In genomic region chr10:91349381-91349780, GRCh38 we compare ENCODE assay signal across 1 cellular context.
TF ChIP-seq lines count a peak whose summit lies in the region.

No MANE protein-coding gene starts in this region.

TF ChIP-seq in SK-N-SH treated with all-trans-retinoic acid at 6 μM for 48 hours, 23 proteins besides CTCF, POLR2A, EP300 and RAD21 (continued from another document):
- TF ChIP-seq, protein P1, sequence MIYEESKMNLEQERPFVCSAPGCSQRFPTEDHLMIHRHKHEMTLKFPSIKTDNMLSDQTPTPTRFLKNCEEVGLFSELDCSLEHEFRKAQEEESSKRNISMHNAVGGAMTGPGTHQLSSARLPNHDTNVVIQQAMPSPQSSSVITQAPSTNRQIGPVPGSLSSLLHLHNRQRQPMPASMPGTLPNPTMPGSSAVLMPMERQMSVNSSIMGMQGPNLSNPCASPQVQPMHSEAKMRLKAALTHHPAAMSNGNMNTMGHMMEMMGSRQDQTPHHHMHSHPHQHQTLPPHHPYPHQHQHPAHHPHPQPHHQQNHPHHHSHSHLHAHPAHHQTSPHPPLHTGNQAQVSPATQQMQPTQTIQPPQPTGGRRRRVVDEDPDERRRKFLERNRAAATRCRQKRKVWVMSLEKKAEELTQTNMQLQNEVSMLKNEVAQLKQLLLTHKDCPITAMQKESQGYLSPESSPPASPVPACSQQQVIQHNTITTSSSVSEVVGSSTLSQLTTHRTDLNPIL (CRISPR knock-in tag; IDR thresholded peaks at IDR 0.05; ENCODE audit: low read depth) = 0 out of 2 replicates have a peak, but pooled peaks have one; percentile 13
- TF ChIP-seq, protein P2, sequence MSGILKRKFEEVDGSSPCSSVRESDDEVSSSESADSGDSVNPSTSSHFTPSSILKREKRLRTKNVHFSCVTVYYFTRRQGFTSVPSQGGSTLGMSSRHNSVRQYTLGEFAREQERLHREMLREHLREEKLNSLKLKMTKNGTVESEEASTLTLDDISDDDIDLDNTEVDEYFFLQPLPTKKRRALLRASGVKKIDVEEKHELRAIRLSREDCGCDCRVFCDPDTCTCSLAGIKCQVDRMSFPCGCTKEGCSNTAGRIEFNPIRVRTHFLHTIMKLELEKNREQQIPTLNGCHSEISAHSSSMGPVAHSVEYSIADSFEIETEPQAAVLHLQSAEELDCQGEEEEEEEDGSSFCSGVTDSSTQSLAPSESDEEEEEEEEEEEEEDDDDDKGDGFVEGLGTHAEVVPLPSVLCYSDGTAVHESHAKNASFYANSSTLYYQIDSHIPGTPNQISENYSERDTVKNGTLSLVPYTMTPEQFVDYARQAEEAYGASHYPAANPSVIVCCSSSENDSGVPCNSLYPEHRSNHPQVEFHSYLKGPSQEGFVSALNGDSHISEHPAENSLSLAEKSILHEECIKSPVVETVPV (CRISPR knock-in tag; IDR thresholded peaks at IDR 0.05) = no peak
- TF ChIP-seq ZFP3 (CRISPR knock-in tag; IDR thresholded peaks at IDR 0.05) (no peak), SNAI2 (CRISPR knock-in tag; IDR thresholded peaks at IDR 0.05) (no peak), ZNF8 (CRISPR knock-in tag; IDR thresholded peaks at IDR 0.05) (no peak), ZNF70 (CRISPR knock-in tag; IDR thresholded peaks at IDR 0.05) (no peak), OSR1 (CRISPR knock-in tag; IDR thresholded peaks at IDR 0.05) (no peak), TOX (CRISPR knock-in tag; IDR thresholded peaks at IDR 0.05; ENCODE audit: borderline replicate concordance) (0 out of 2 replicates have a peak, but pooled peaks have one; percentile 45), BACH2 (CRISPR knock-in tag; IDR thresholded peaks at IDR 0.05; ENCODE audit: borderline replicate concordance) (no peak)
